In the genomic region with DNA sequence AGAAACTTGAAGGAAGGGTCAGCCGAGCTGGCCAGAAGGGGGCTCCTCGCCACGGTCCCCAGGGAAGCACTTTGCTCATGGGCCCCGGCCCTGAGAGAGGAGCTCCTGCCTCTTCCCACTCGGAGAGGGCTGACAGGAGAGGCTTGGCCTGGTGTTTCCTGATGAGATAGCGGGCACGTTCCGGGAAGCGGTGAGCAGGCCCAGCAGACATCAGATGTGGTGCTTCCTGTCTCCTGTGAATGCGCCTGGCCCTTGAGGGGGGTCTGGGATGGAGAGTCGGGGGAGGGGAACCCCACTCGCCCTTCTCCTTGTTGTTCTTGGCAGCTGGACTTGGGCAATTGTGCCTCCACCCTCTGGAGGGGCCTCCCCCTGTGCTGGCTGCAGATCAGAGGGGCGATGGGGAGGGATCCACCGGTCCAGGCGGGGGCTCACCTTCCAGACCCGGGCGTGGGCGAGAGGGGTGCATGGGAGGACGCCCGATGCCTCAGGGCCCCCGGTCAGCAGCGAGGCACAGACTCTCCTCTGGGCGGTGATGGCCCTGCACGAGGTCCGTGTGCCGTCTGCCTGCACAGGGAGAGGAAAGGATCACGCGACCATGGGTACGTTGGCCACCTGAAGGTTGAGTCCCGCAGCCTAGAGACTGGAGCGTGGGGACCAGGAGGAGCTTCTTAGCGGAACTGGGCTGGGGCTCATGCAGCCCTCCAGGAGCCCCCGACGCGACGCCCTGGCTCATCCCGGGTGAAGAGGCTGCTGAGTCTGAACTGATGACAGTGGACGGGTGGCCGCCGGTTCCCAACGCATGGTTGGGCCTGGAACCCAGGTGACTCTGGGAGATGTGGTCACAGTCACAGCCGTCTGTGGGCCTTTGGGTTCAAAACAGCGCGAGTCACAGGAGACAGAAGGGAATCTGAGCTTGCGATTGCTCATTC, we compare ENCODE assay signal across 1 cellular context.
TF ChIP-seq lines count a peak whose summit lies in the region.

No MANE protein-coding gene starts in this region.

TF ChIP-seq in HepG2, 621 proteins besides CTCF, POLR2A, EP300 and RAD21:
- TF ChIP-seq, protein P1, sequence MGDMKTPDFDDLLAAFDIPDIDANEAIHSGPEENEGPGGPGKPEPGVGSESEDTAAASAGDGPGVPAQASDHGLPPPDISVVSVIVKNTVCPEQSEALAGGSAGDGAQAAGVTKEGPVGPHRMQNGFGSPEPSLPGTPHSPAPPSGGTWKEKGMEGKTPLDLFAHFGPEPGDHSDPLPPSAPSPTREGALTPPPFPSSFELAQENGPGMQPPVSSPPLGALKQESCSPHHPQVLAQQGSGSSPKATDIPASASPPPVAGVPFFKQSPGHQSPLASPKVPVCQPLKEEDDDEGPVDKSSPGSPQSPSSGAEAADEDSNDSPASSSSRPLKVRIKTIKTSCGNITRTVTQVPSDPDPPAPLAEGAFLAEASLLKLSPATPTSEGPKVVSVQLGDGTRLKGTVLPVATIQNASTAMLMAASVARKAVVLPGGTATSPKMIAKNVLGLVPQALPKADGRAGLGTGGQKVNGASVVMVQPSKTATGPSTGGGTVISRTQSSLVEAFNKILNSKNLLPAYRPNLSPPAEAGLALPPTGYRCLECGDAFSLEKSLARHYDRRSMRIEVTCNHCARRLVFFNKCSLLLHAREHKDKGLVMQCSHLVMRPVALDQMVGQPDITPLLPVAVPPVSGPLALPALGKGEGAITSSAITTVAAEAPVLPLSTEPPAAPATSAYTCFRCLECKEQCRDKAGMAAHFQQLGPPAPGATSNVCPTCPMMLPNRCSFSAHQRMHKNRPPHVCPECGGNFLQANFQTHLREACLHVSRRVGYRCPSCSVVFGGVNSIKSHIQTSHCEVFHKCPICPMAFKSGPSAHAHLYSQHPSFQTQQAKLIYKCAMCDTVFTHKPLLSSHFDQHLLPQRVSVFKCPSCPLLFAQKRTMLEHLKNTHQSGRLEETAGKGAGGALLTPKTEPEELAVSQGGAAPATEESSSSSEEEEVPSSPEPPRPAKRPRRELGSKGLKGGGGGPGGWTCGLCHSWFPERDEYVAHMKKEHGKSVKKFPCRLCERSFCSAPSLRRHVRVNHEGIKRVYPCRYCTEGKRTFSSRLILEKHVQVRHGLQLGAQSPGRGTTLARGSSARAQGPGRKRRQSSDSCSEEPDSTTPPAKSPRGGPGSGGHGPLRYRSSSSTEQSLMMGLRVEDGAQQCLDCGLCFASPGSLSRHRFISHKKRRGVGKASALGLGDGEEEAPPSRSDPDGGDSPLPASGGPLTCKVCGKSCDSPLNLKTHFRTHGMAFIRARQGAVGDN (CRISPR knock-in tag; IDR thresholded peaks at IDR 0.05): peak; percentile 13; the same call in 1 of the 2 replicates
- TF ChIP-seq MXI1 (IDR thresholded peaks at IDR 0.05; ENCODE audit: borderline replicate concordance, low read depth, low read length) (no peak), ZNF121 (CRISPR knock-in tag; IDR thresholded peaks at IDR 0.05) (no peak), STAG1 (CRISPR knock-in tag; IDR thresholded peaks at IDR 0.05) (peak; percentile 60), ZNF264 (CRISPR knock-in tag; IDR thresholded peaks at IDR 0.05) (no peak), KAT7 (CRISPR knock-in tag; IDR thresholded peaks at IDR 0.05; ENCODE audit: borderline replicate concordance) (no peak), ZNF260 (CRISPR knock-in tag; IDR thresholded peaks at IDR 0.05; ENCODE audit: borderline replicate concordance, low read depth) (no peak), RXRB (CRISPR knock-in tag; IDR thresholded peaks at IDR 0.05; ENCODE audit: borderline replicate concordance) (no peak), RBM39 (IDR thresholded peaks at IDR 0.05; ENCODE audit: low read depth, low read length, poor library complexity, severe bottlenecking) (no peak)
